In genomic region chr10:132360766-132361447, GRCh38 we compare ENCODE assay signal across 8 cellular contexts. TPM values are rescaled to one million over a fixed set of nuclear protein-coding genes. Genes with fewer than 3 reads are reported as not detected.
DNase-seq lines count a peak whose midpoint lies in the region; ATAC-seq and TF ChIP-seq lines count a peak whose summit lies in the region.

No MANE protein-coding gene starts in this region.

- no peaks in the 10 kb centered on the region for H3K27me3 Mint-ChIP-seq in T-helper 17 cell

- no peak for DNase-seq in AG10803 (ENCODE audit: low read depth)
- peak in 3 of 7 donors; percentile 35 to 62 (median 44) for DNase-seq in adrenal gland
- DNase-seq in thyroid gland, result peak in 1 of 2 donors; percentile 18
- DNase-seq in T-helper 17 cell, result no peak

- 65 to 79% (median 72%) methylated on average over 7 to 22 of the region's 22 CpGs for WGBS in adrenal gland, 4 donors
- 76 to 81% methylated on average over 16 to 20 of the region's 22 CpGs for WGBS in thyroid gland, 2 donors

- intact Hi-C loops in adrenal gland (cut with DNase I), result no loop called here
- intact Hi-C loops in thyroid gland (cut with DNase I), result no loop called here

- H3K4me1 Mint-ChIP-seq in T-helper 17 cell, result peaks cover 3% of the 10 kb centered on the region

- peak; percentile 51 for TF ChIP-seq CTCF in AG10803 (conservative IDR thresholded peaks at IDR 0.05; ENCODE audit: low read length)
- TF ChIP-seq CTCF in Loucy (conservative IDR thresholded peaks at IDR 0.05; ENCODE audit: low read length), result peak; percentile 85
- TF ChIP-seq CTCF in adrenal gland (IDR thresholded peaks at IDR 0.05), result peak; percentile 27 to 59 (median 36)
- TF ChIP-seq CTCF in thyroid gland (IDR thresholded peaks at IDR 0.05), result peak in 5 of 6 experiments; percentile 11 to 64 (median 29)

- H3K4me3 ChIP-seq in AG10803 (ENCODE audit: low read length), result no peak overlapping the region
- no peak overlapping the region for H3K4me3 ChIP-seq in Loucy (ENCODE audit: low read length, poor library complexity, severe bottlenecking)
- H3K4me3 ChIP-seq in adrenal gland, result no peak overlapping the region
- H3K4me3 ChIP-seq in thyroid gland (replicated peaks in 1 of 3), result no peak overlapping the region

- ATAC-seq in HG03571 (IDR thresholded peaks at IDR 0.05; ENCODE audit: unreplicated experiment) (no peak), HG02970 (IDR thresholded peaks at IDR 0.05; ENCODE audit: low FRiP score, unreplicated experiment) (no peak), T-helper 17 cell (no peak)

- H3K9me2 ChIP-seq in Loucy (replicated peaks; ENCODE audit: low read depth, low read length), result no peaks in the 10 kb centered on the region

- H2AFZ ChIP-seq in Loucy (ENCODE audit: low read length), result no peak overlapping the region

- no peaks in the 10 kb centered on the region for H3K27me3 ChIP-seq in Loucy (ENCODE audit: insufficient read depth, low read length, poor library complexity, severe bottlenecking)
- H3K27me3 ChIP-seq in adrenal gland, result no peaks in the 10 kb centered on the region
- H3K27me3 ChIP-seq in layer of hippocampus (ENCODE audit: control insufficient read depth, insufficient read depth, low read length), result no peaks in the 10 kb centered on the region
- H3K27me3 ChIP-seq in thyroid gland, result no peaks in the 10 kb centered on the region

- H3K4me2 ChIP-seq in Loucy (ENCODE audit: low read depth, low read length, poor library complexity, severe bottlenecking), result no peak overlapping the region

- no peak overlapping the region for H3K4me3 Mint-ChIP-seq in T-helper 17 cell

- no peak overlapping the region for H3K27ac Mint-ChIP-seq in T-helper 17 cell

- H3K36me3 Mint-ChIP-seq in T-helper 17 cell (ENCODE audit: low read depth), result peaks cover 2% of the 10 kb centered on the region

- H3K9me3 ChIP-seq in Loucy (ENCODE audit: insufficient read depth, low read depth, low read length) (no peaks in the 10 kb centered on the region), adrenal gland (replicated peaks in 1 of 3) (no peaks in the 10 kb centered on the region), thyroid gland (no peaks in the 10 kb centered on the region), T-helper 17 cell (ENCODE audit: control insufficient read depth, low read length, poor library complexity, severe bottlenecking) (no peaks in the 10 kb centered on the region)

- no peaks in the 10 kb centered on the region for H3K36me3 ChIP-seq in Loucy (ENCODE audit: insufficient read depth, low read length)
- no peaks in the 10 kb centered on the region for H3K36me3 ChIP-seq in adrenal gland (replicated peaks in 1 of 2)
- H3K36me3 ChIP-seq in thyroid gland, result peaks cover 0 to 9% of the 10 kb centered on the region in 2 donors

- no peaks in the 10 kb centered on the region for H3F3A ChIP-seq in Loucy (ENCODE audit: low read depth)

- no peaks in the 10 kb centered on the region for H3K79me2 ChIP-seq in Loucy (ENCODE audit: insufficient read depth, low read length)

- TF ChIP-seq POLR2A in adrenal gland (IDR thresholded peaks at IDR 0.05) (no peak), thyroid gland (IDR thresholded peaks at IDR 0.05) (no peak)

- no peak overlapping the region for H3K27ac ChIP-seq in adrenal gland
- peak overlapping the region; percentile 18 for H3K27ac ChIP-seq in layer of hippocampus (ENCODE audit: low read depth, low read length)
- H3K27ac ChIP-seq in thyroid gland, result no peak overlapping the region

- no peaks in the 10 kb centered on the region for H4K20me1 ChIP-seq in Loucy (ENCODE audit: insufficient read depth, low read length, poor library complexity, severe bottlenecking)

- no peaks in the 10 kb centered on the region for H3K4me1 ChIP-seq in Loucy (ENCODE audit: insufficient read depth, low read length, poor library complexity, severe bottlenecking)
- no peaks in the 10 kb centered on the region for H3K4me1 ChIP-seq in adrenal gland (replicated peaks in 1 of 2)
- no peaks in the 10 kb centered on the region for H3K4me1 ChIP-seq in thyroid gland

- H3K9ac ChIP-seq in Loucy (ENCODE audit: low read depth, low read length, poor library complexity, severe bottlenecking), result no peak overlapping the region

RNA-seq across cellular contexts. Expression of gene LRRC27, which starts 28.9 kb away (rescaled TPM):
- total RNA-seq in adrenal gland (10 to 100 TPM in 4 of 8 donors, 1 to 10 TPM in 4; 6.5 to 17.6 (median 10.5) TPM), thyroid gland (10 to 100 TPM; 14.0 to 24.4 (median 19.4) TPM), T-helper 17 cell (1 to 10 TPM; 3.5 to 7.6 TPM)
- 10 to 100 TPM in 2 of 3 donors, 1 to 10 TPM in 1; 7.0 to 12.1 (median 10.1) TPM for polyA plus RNA-seq in adrenal gland

RNA-seq across cellular contexts. Expression of gene PWWP2B, which starts 36.1 kb away (rescaled TPM):
- total RNA-seq in adrenal gland (10 to 100 TPM; 31.6 to 75.3 (median 42.2) TPM), thyroid gland (10 to 100 TPM; 14.5 to 35.4 (median 27.3) TPM), T-helper 17 cell (10 to 100 TPM; 15.7 to 16.7 TPM)
- 10 to 100 TPM in 2 of 3 donors, 1 to 10 TPM in 1; 3.4 to 34.0 (median 33.5) TPM for polyA plus RNA-seq in adrenal gland

RNA-seq across cellular contexts. Expression of gene STK32C, which starts 53.2 kb away (rescaled TPM):
- 10 to 100 TPM in 6 of 8 donors, 1 to 10 TPM in 2; 2.8 to 18.0 (median 15.9) TPM for total RNA-seq in adrenal gland
- 10 to 100 TPM in 2 of 3 donors, 1 to 10 TPM in 1; 7.7 to 36.5 (median 22.8) TPM for polyA plus RNA-seq in adrenal gland
- total RNA-seq in thyroid gland, result 1 to 10 TPM; 3.3 to 5.7 (median 3.5) TPM
- total RNA-seq in T-helper 17 cell, result 1 to 10 TPM; 7.1 to 8.4 TPM

Comparison
In these comparisons a context has a peak if more than half of its experiments do, and no peak if none do; other contexts are left out.
1. CTCF ChIP-seq: peak in every context shown above with its lines; median percentile 85 in Loucy; 51 in AG10803; 36 in adrenal gland; 29 in thyroid gland.